In the genomic region with DNA sequence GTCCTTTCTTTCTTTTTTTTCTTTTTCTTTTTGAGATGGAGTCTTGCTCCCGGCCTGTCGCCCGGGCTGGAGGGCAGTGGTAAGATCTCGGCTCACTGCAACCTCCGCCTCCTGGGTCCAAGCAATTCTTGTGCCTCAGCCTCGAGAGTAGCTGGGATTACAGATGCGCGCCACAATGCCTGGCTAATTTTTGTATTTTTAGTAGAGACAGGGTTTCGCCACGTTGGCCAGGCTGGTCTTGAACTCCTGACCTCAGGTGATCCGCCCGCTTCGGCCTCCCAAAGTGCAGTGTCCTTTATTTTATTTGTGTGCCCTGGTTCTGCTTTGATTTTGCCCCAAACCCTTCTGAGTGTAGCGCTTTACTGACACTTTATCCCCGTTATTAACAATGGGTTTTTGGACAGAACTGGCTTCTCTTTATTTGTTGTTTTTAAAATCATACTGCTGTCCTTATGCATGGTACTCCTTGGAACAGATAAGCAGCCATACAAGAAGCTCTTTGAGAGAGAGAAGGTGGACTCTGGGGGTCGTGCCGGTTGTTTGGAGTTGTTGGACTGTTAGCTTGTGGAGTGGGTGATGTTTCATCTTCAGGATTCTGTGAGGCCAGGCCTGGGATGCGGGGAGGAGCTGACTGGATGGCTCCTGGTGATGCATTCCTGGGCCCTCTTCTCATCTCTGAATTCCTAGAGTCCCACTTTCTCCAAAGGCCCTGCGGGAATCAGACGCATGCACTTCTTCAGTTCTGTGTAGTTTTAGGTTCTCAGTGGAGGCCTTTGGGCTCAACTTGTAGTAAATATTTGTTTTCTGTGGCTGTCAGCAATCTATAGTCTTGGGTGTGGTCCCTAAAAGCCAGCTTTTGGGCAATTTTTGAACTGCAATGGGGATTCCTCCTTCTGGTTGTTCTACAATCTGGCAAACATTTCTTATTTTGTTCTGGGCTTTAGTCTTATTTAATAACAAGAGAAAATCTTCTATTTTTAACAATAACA, we compare ENCODE assay signal across 13 cellular contexts. TPM values are rescaled to one million over a fixed set of nuclear protein-coding genes. Genes with fewer than 3 reads are reported as not detected.
DNase-seq lines count a peak whose midpoint lies in the region; ATAC-seq and TF ChIP-seq lines count a peak whose summit lies in the region.
"Had no signal": no experiment of that assay in that cellular context is flagged by ENCODE, and none has a peak within 500 bp of the region (broad histone marks: within the 10 kb centered on the region; RNA-seq: fewer than 3 reads in every experiment).

No MANE protein-coding gene starts in this region.

- peak overlapping the region; percentile 77 for H3K9ac ChIP-seq in OCI-LY1 (ENCODE audit: low read length)

- H3K4me3 ChIP-seq in OCI-LY1 (ENCODE audit: low read depth, low read length, poor library complexity, severe bottlenecking), result peak overlapping the region; percentile 88

- peaks cover 74% of the 10 kb centered on the region for H3K4me1 Mint-ChIP-seq in activated T-cell treated with anti-CD3 and anti-CD28 coated beads, Interleukin-2, amount 50 U/mL, for 4 hours (ENCODE audit: low read depth)
- H3K4me1 Mint-ChIP-seq in effector memory CD8-positive, alpha-beta T cell (ENCODE audit: low read depth in 2 of 2), result peaks cover 40 to 67% of the 10 kb centered on the region in 2 donors
- peaks cover 73% of the 10 kb centered on the region for H3K4me1 Mint-ChIP-seq in stimulated activated memory B cell treated with anti-CD40 and anti-IgM and Interleukin-4, amounts not matched to agents 10 μg/mL and 1 μg/mL and 100 μg/mL, for 72 hours

- no peak overlapping the region for H2AFZ ChIP-seq in OCI-LY1 (ENCODE audit: low read length)

- H3K27me3 ChIP-seq in OCI-LY1 (ENCODE audit: insufficient read depth, low read length), result no peaks in the 10 kb centered on the region

- H3K4me2 ChIP-seq in OCI-LY1 (ENCODE audit: low read length), result peak overlapping the region; percentile 94

- H3K36me3 ChIP-seq in OCI-LY1 (ENCODE audit: insufficient read depth, low read length), result peaks cover 19% of the 10 kb centered on the region

- no peaks in the 10 kb centered on the region for H3K9me3 Mint-ChIP-seq in activated T-cell treated with anti-CD3 and anti-CD28 coated beads, Interleukin-2, amount 50 U/mL, for 4 hours
- no peaks in the 10 kb centered on the region for H3K9me3 Mint-ChIP-seq in effector memory CD8-positive, alpha-beta T cell
- H3K9me3 Mint-ChIP-seq in stimulated activated memory B cell treated with anti-CD40 and anti-IgM and Interleukin-4, amounts not matched to agents 10 μg/mL and 1 μg/mL and 100 μg/mL, for 72 hours, result no peaks in the 10 kb centered on the region

- peaks cover 82% of the 10 kb centered on the region for H3K4me1 ChIP-seq in OCI-LY1 (ENCODE audit: insufficient read depth, low read length, severe bottlenecking)

- no peak for TF ChIP-seq CTCF in OCI-LY1 (IDR thresholded peaks at IDR 0.05; ENCODE audit: low read length)

- H3K79me2 ChIP-seq in OCI-LY1 (ENCODE audit: insufficient read depth, low read length), result peaks cover 63% of the 10 kb centered on the region

- no peak for ATAC-seq in activated T-cell treated with anti-CD3 and anti-CD28 coated beads, Interleukin-2, amount 50 U/mL, for 4 hours
- ATAC-seq in effector memory CD8-positive, alpha-beta T cell (replicated peaks), result no peak
- ATAC-seq in stimulated activated memory B cell treated with anti-CD40 and anti-IgM and Interleukin-4, amounts not matched to agents 10 μg/mL and 1 μg/mL and 100 μg/mL, for 72 hours, result no peak
- no peak for ATAC-seq in HG02759 (IDR thresholded peaks at IDR 0.05; ENCODE audit: unreplicated experiment)

- no peaks in the 10 kb centered on the region for H3F3A ChIP-seq in OCI-LY1 (ENCODE audit: insufficient read depth, low read length)

- DNase-seq in activated T-cell treated with anti-CD3 and anti-CD28 coated beads, Interleukin-2, amount 50 U/mL, for 4 hours, result no peak
- DNase-seq in activated T-cell treated with anti-CD3 and anti-CD28 coated beads, Interleukin-2, amount 50 U/mL, for 1 hour, result no peak
- DNase-seq in effector memory CD8-positive, alpha-beta T cell, result no peak
- DNase-seq in cortex of kidney (lab: John Stamatoyannopoulos, UW), result no peak
- no peak for DNase-seq in stimulated activated CD4-positive, alpha-beta T cell treated with anti-CD3 and anti-CD28 coated beads, Interleukin-4, amount 100 ng/mL, for 24 hours
- DNase-seq: activated CD4-positive, CD25-positive, alpha-beta regulatory T cell; foreskin fibroblast; NCI-H1105; small intestine; stimulated activated naive CD4-positive, alpha-beta T cell had no signal

- H3K27me3 Mint-ChIP-seq in activated T-cell treated with anti-CD3 and anti-CD28 coated beads, Interleukin-2, amount 50 U/mL, for 4 hours (ENCODE audit: low read depth), result no peaks in the 10 kb centered on the region
- H3K27me3 Mint-ChIP-seq in effector memory CD8-positive, alpha-beta T cell, result no peaks in the 10 kb centered on the region
- H3K27me3 Mint-ChIP-seq in stimulated activated memory B cell treated with anti-CD40 and anti-IgM and Interleukin-4, amounts not matched to agents 10 μg/mL and 1 μg/mL and 100 μg/mL, for 72 hours, result no peaks in the 10 kb centered on the region

- peak overlapping the region; percentile 93 to 99 for H3K27ac Mint-ChIP-seq in effector memory CD8-positive, alpha-beta T cell
- peak overlapping the region; percentile 98 for H3K27ac Mint-ChIP-seq in stimulated activated memory B cell treated with anti-CD40 and anti-IgM and Interleukin-4, amounts not matched to agents 10 μg/mL and 1 μg/mL and 100 μg/mL, for 72 hours

- no peaks in the 10 kb centered on the region for H3K9me3 ChIP-seq in OCI-LY1 (ENCODE audit: low read length)

- H3K36me3 Mint-ChIP-seq in activated T-cell treated with anti-CD3 and anti-CD28 coated beads, Interleukin-2, amount 50 U/mL, for 4 hours (ENCODE audit: insufficient read depth), result peaks cover 4% of the 10 kb centered on the region
- peaks cover 19% of the 10 kb centered on the region for H3K36me3 Mint-ChIP-seq in effector memory CD8-positive, alpha-beta T cell (ENCODE audit: insufficient read depth)
- peaks cover 24% of the 10 kb centered on the region for H3K36me3 Mint-ChIP-seq in stimulated activated memory B cell treated with anti-CD40 and anti-IgM and Interleukin-4, amounts not matched to agents 10 μg/mL and 1 μg/mL and 100 μg/mL, for 72 hours

- peak overlapping the region; percentile 99 for H3K4me3 Mint-ChIP-seq in activated T-cell treated with anti-CD3 and anti-CD28 coated beads, Interleukin-2, amount 50 U/mL, for 4 hours
- peak overlapping the region; percentile 87 to 92 for H3K4me3 Mint-ChIP-seq in effector memory CD8-positive, alpha-beta T cell
- peak overlapping the region; percentile 96 for H3K4me3 Mint-ChIP-seq in stimulated activated memory B cell treated with anti-CD40 and anti-IgM and Interleukin-4, amounts not matched to agents 10 μg/mL and 1 μg/mL and 100 μg/mL, for 72 hours

- H3K9me2 ChIP-seq in OCI-LY1 (ENCODE audit: low read depth, low read length), result no peaks in the 10 kb centered on the region

- no peaks in the 10 kb centered on the region for H4K20me1 ChIP-seq in OCI-LY1 (ENCODE audit: insufficient read depth, low read length)

- H3K27ac ChIP-seq in OCI-LY1 (ENCODE audit: low read depth, low read length, poor library complexity, severe bottlenecking), result peak overlapping the region; percentile 86

RNA-seq across cellular contexts. Expression of a gene that starts 47.8 kb away (rescaled TPM):
- total RNA-seq in activated T-cell treated with anti-CD3 and anti-CD28 coated beads, Interleukin-2, amount 50 U/mL, for 4 hours, result 10 to 100 TPM; 22.5 to 27.1 (median 25.8) TPM

RNA-seq across cellular contexts. Expression of a gene that starts 50.6 kb away (rescaled TPM):
- total RNA-seq in activated T-cell treated with anti-CD3 and anti-CD28 coated beads, Interleukin-2, amount 50 U/mL, for 4 hours, result 10 to 100 TPM; 33.2 to 48.3 (median 44.9) TPM
